9 cellular contexts compared by ENCODE assay signal in genomic region chr14:73462815-73463214, GRCh38. TPM values are rescaled to one million over a fixed set of nuclear protein-coding genes. Genes with fewer than 3 reads are reported as not detected.
DNase-seq lines count a peak whose midpoint lies in the region; ATAC-seq and TF ChIP-seq lines count a peak whose summit lies in the region.
"Had no signal": no experiment of that assay in that cellular context is flagged by ENCODE, and none has a peak within 500 bp of the region (broad histone marks: within the 10 kb centered on the region; RNA-seq: fewer than 3 reads in every experiment).

No MANE protein-coding gene starts in this region.

- no peak overlapping the region for H3K27ac Mint-ChIP-seq in H9

- no peak overlapping the region for H2BK20ac ChIP-seq in H9 (ENCODE audit: low read depth, low read length, poor library complexity, severe bottlenecking)

- H3K9ac ChIP-seq in H9 (ENCODE audit: extremely low read depth, insufficient read length, low read length): no peak overlapping the region

- no peak overlapping the region for H4K91ac ChIP-seq in H9 (ENCODE audit: insufficient read length, low read depth, low read length)

- no peak for ATAC-seq in HG03442 (IDR thresholded peaks at IDR 0.05; ENCODE audit: unreplicated experiment)
- no peak for ATAC-seq in GM19328 (IDR thresholded peaks at IDR 0.05; ENCODE audit: unreplicated experiment)

- no peaks in the 10 kb centered on the region for H4K20me1 ChIP-seq in H9 (ENCODE audit: control insufficient read depth, insufficient read depth, insufficient read length)

- H3K4ac ChIP-seq in H9 (ENCODE audit: low read depth, low read length): no peak overlapping the region

- no peaks in the 10 kb centered on the region for H3K27me3 Mint-ChIP-seq in H9 (ENCODE audit: low read depth)

- no peaks in the 10 kb centered on the region for H3K79me2 ChIP-seq in H9 (ENCODE audit: insufficient read depth, low read length)

- intact Hi-C loops in adrenal gland (cut with DNase I): no loop called here

- H3K36me3 Mint-ChIP-seq in H9 (ENCODE audit: insufficient read depth in 1 of 3, low read depth in 3 of 3): no peaks in the 10 kb centered on the region

- H3K4me3 ChIP-seq in HAP-1 (no peak overlapping the region), adrenal gland (peak overlapping the region in 1 of 4 donors; percentile 4), fibroblast of villous mesenchyme (ENCODE audit: low read depth, low read length) (peak overlapping the region; percentile 49), skin epidermis (no peak overlapping the region)

- in situ Hi-C loops in HAP-1 (cut with MboI; ENCODE audit: low sequenced_read_pairs): loop anchor here (25.0 kb wide), 1 partner anchor 951 kb away; no protein-coding TSS in a partner anchor

- H2BK12ac ChIP-seq in H9 (ENCODE audit: insufficient read length, low read depth, low read length): no peak overlapping the region

- DNase-seq in HAP-1 (ENCODE audit: low spot score in 2 of 2): peak; percentile 28 to 39
- DNase-seq in adrenal gland: no peak
- peak; percentile 50 for DNase-seq in fibroblast of villous mesenchyme (ENCODE audit: low read depth)
- DNase-seq in H9: no peak
- no peak for DNase-seq in NCI-H1694 treated with DMSO at 0.1 percent for 48 hours (lab: John Stamatoyannopoulos, UW)
- DNase-seq: effector CD4-positive, alpha-beta T cell had no signal

- H3K36me3 ChIP-seq in HAP-1 (replicated peaks): no peaks in the 10 kb centered on the region
- H3K36me3 ChIP-seq in adrenal gland (replicated peaks in 1 of 2): no peaks in the 10 kb centered on the region

- TF ChIP-seq CTCF in adrenal gland (IDR thresholded peaks at IDR 0.05): no peak
- TF ChIP-seq CTCF in fibroblast of villous mesenchyme (IDR thresholded peaks at IDR 0.05; ENCODE audit: insufficient read depth, low read depth, low read length): no peak
- TF ChIP-seq CTCF in H9 (conservative IDR thresholded peaks at IDR 0.05): no peak

- H4K8ac ChIP-seq in H9 (replicated peaks; ENCODE audit: insufficient read length, low read depth, low read length): no peak overlapping the region

- H3K23me2 ChIP-seq in H9 (ENCODE audit: insufficient read length, low read depth, low read length, poor library complexity, severe bottlenecking): no peaks in the 10 kb centered on the region

- TF ChIP-seq POLR2A in adrenal gland (IDR thresholded peaks at IDR 0.05): no peak

- H2AFZ ChIP-seq in H9 (ENCODE audit: low read length): no peak overlapping the region

- H2BK5ac ChIP-seq in H9 (ENCODE audit: insufficient read length, low read length): no peak overlapping the region

- no peaks in the 10 kb centered on the region for H3K79me1 ChIP-seq in H9 (ENCODE audit: insufficient read depth, low read depth, low read length, poor library complexity, severe bottlenecking)

- no peaks in the 10 kb centered on the region for H3K9me3 ChIP-seq in HAP-1
- no peaks in the 10 kb centered on the region for H3K9me3 ChIP-seq in adrenal gland (replicated peaks in 1 of 3)
- H3K9me3 ChIP-seq in H9 (ENCODE audit: control insufficient read depth, low read depth, low read length): no peaks in the 10 kb centered on the region

- H3K18ac ChIP-seq in H9 (ENCODE audit: insufficient read length, low read depth, low read length): no peak overlapping the region

- H3K4me2 ChIP-seq in H9 (ENCODE audit: insufficient read depth, insufficient read length, low read length): no peak overlapping the region

- H3T11ph ChIP-seq in H9 (ENCODE audit: low read length): no peak overlapping the region

- H3K27ac ChIP-seq in adrenal gland (peak overlapping the region in 3 of 5 donors; percentile 25 to 68 (median 52)), skin epidermis (peak overlapping the region in 12 of 21 experiments; percentile 3 to 74 (median 50)), H9 (ENCODE audit: insufficient read length, low read depth, low read length) (no peak overlapping the region)

- H4K5ac ChIP-seq in H9 (ENCODE audit: insufficient read length, low read depth, low read length): no peak overlapping the region

- H3K56ac ChIP-seq in H9 (ENCODE audit: insufficient read length, low read depth, low read length): no peak overlapping the region

- no peak overlapping the region for H2BK120ac ChIP-seq in H9 (ENCODE audit: low read depth, low read length, poor library complexity, severe bottlenecking)

- H2AK5ac ChIP-seq in H9 (ENCODE audit: insufficient read length, low read length): no peak overlapping the region

- no peaks in the 10 kb centered on the region for H3K9me3 Mint-ChIP-seq in H9

- H3K4me3 Mint-ChIP-seq in H9: no peak overlapping the region

- H3K4me1 ChIP-seq in HAP-1 (peaks cover 38% of the 10 kb centered on the region), adrenal gland (replicated peaks in 1 of 2) (peaks cover 27 to 66% of the 10 kb centered on the region in 2 donors), H9 (ENCODE audit: insufficient read depth, low read length) (no peaks in the 10 kb centered on the region)

- no peak overlapping the region for H3K14ac ChIP-seq in H9 (ENCODE audit: insufficient read depth, low read length)

- no peak overlapping the region for H2BK15ac ChIP-seq in H9 (ENCODE audit: low read depth, low read length)

- H3K23ac ChIP-seq in H9 (ENCODE audit: insufficient read length, low read depth, low read length): no peak overlapping the region

- H3K4me1 Mint-ChIP-seq in H9: peaks cover 25 to 37% of the 10 kb centered on the region in 2 experiments

- 60 to 73% (median 64%) methylated on average over 4 of the region's 4 CpGs for WGBS in adrenal gland, 4 donors
- whole genome bisulfite sequencing in H9 (ENCODE audit: extremely low coverage, insufficient read length, low lambda C conversion rate): no CpG with 5 or more reads among the region's 4 CpGs

- H3K27me3 ChIP-seq in HAP-1 (ENCODE audit: low read depth) (no peaks in the 10 kb centered on the region), adrenal gland (no peaks in the 10 kb centered on the region), H9 (ENCODE audit: insufficient read depth, low read length) (no peaks in the 10 kb centered on the region)

RNA-seq across cellular contexts. Expression of gene NUMB, which starts 4.5 kb away (rescaled TPM):
- total RNA-seq in adrenal gland: 10 to 100 TPM; 36.1 to 63.3 (median 56.5) TPM
- polyA plus RNA-seq in adrenal gland: 10 to 100 TPM; 26.1 to 41.8 (median 41.4) TPM
- 35.1 and 35.4 TPM in 2 replicates for total RNA-seq in fibroblast of villous mesenchyme
- total RNA-seq in H9 (2021): 46.5 and 51.9 TPM in 2 replicates

RNA-seq across cellular contexts. Expression of gene RIOX1, which starts 27.9 kb away (rescaled TPM):
- total RNA-seq in adrenal gland: 10 to 100 TPM in 6 of 8 donors, 1 to 10 TPM in 2; 9.0 to 21.2 (median 11.8) TPM
- polyA plus RNA-seq in adrenal gland: 1 to 10 TPM; 5.2 to 6.0 (median 5.9) TPM
- total RNA-seq in fibroblast of villous mesenchyme: 19.9 and 20.0 TPM in 2 replicates
- total RNA-seq in H9 (2021): 32.1 and 37.2 TPM in 2 replicates

Comparison
In these comparisons a context has a peak if more than half of its experiments do, and no peak if none do; other contexts are left out.
1. DNase-seq: peak in HAP-1 (2 of 2) and fibroblast of villous mesenchyme (single experiment); none in adrenal gland (0 of 7), H9 (single experiment) and NCI-H1694 treated with DMSO at 0.1 percent for 48 hours (single experiment).